Comparison of ENCODE assay signal across 17 cellular contexts in genomic region chr2:120587326-120587996, GRCh38.
DNase-seq lines count a peak whose midpoint lies in the region; ATAC-seq and TF ChIP-seq lines count a peak whose summit lies in the region.
"Had no signal": no experiment of that assay in that cellular context is flagged by ENCODE, and none has a peak within 500 bp of the region (broad histone marks: within the 10 kb centered on the region; RNA-seq: fewer than 3 reads in every experiment).

No MANE protein-coding gene starts in this region.

- no peak overlapping the region for H3K9ac ChIP-seq in iPS-15b (ENCODE audit: low read depth, low read length)

- H3K27ac ChIP-seq in adrenal gland = no peak overlapping the region
- H3K27ac ChIP-seq: C4-2B, epithelial cell of prostate, heart left ventricle, ovary, Peyer's patch, uterus had no signal

- H3K36me3 ChIP-seq in H7 (replicated peaks; ENCODE audit: control insufficient read depth, insufficient read depth, low read length) = no peaks in the 10 kb centered on the region
- H3K36me3 ChIP-seq in iPS-15b (ENCODE audit: control insufficient read depth, insufficient read depth, low read length) = no peaks in the 10 kb centered on the region
- no peaks in the 10 kb centered on the region for H3K36me3 ChIP-seq in adrenal gland (replicated peaks in 1 of 2)
- H3K36me3 ChIP-seq: heart left ventricle, ovary, Peyer's patch, uterus had no signal

- H3K27me3 ChIP-seq in H7 (ENCODE audit: control insufficient read depth, insufficient read depth, low read length) (peaks cover 26% of the 10 kb centered on the region), iPS-15b (ENCODE audit: control insufficient read depth, insufficient read depth, low read length) (peaks cover 44% of the 10 kb centered on the region), adrenal gland (peaks cover 19% of the 10 kb centered on the region)
- H3K27me3 ChIP-seq: ovary had no signal

- H3K4me1 Mint-ChIP-seq in progenitor cell of endocrine pancreas (ENCODE audit: low read depth) = peaks cover 7% of the 10 kb centered on the region
- H3K4me1 Mint-ChIP-seq in activated T-helper 2 cell treated with anti-CD3 and anti-CD28 coated beads, Interferon-gamma antibody, Interleukin-2, Interleukin-4, amounts not matched to agents 10 μg/mL and 5 μg/mL and 100 μg/mL, durations not matched to agents 14 hours and 24 hours and 36 hours (ENCODE audit: low read depth) = no peaks in the 10 kb centered on the region
- H3K4me1 Mint-ChIP-seq in stimulated activated effector memory CD8-positive, alpha-beta T cell treated with anti-CD3 and anti-CD28 coated beads, Interleukin-12 subunit alpha, Interleukin-12 subunit beta, amount 100 ng/mL, for 72 hours = peaks cover 5% of the 10 kb centered on the region

- peak; percentile 30 for TF ChIP-seq CTCF in progenitor cell of endocrine pancreas (IDR thresholded peaks at IDR 0.05; ENCODE audit: unreplicated experiment)
- no peak for TF ChIP-seq CTCF in adrenal gland (IDR thresholded peaks at IDR 0.05)

- peaks cover 67% of the 10 kb centered on the region for H3K27me3 Mint-ChIP-seq in progenitor cell of endocrine pancreas
- peaks cover 40% of the 10 kb centered on the region for H3K27me3 Mint-ChIP-seq in activated T-helper 2 cell treated with anti-CD3 and anti-CD28 coated beads, Interferon-gamma antibody, Interleukin-2, Interleukin-4, amounts not matched to agents 10 μg/mL and 5 μg/mL and 100 μg/mL, durations not matched to agents 14 hours and 24 hours and 36 hours (ENCODE audit: low read depth)

- TF ChIP-seq POLR2A in adrenal gland (IDR thresholded peaks at IDR 0.05) = no peak

- H3K4me3 ChIP-seq in H7 (ENCODE audit: insufficient read depth, low read depth, low read length) = peak overlapping the region; percentile 43
- peak overlapping the region; percentile 11 for H3K4me3 ChIP-seq in iPS-15b (ENCODE audit: low read depth, low read length)
- no peak overlapping the region for H3K4me3 ChIP-seq in adrenal gland
- H3K4me3 ChIP-seq: ovary, uterus had no signal

- H3K9me3 Mint-ChIP-seq in progenitor cell of endocrine pancreas (ENCODE audit: low read depth) = no peaks in the 10 kb centered on the region
- no peaks in the 10 kb centered on the region for H3K9me3 Mint-ChIP-seq in activated T-helper 2 cell treated with anti-CD3 and anti-CD28 coated beads, Interferon-gamma antibody, Interleukin-2, Interleukin-4, amounts not matched to agents 10 μg/mL and 5 μg/mL and 100 μg/mL, durations not matched to agents 14 hours and 24 hours and 36 hours
- H3K9me3 Mint-ChIP-seq in stimulated activated effector memory CD8-positive, alpha-beta T cell treated with anti-CD3 and anti-CD28 coated beads, Interleukin-12 subunit alpha, Interleukin-12 subunit beta, amount 100 ng/mL, for 72 hours = no peaks in the 10 kb centered on the region
- H3K9me3 Mint-ChIP-seq: activated naive CD4-positive, alpha-beta T cell treated with anti-CD3 and anti-CD28 coated beads, Interleukin-2, amount 10 ng/mL, durations not matched to agents 7 days and 5 days had no signal

- 26 to 54% (median 33%) methylated on average over 11 to 65 of the region's 65 CpGs for WGBS in adrenal gland, 4 donors

- intact Hi-C loops in adrenal gland (cut with DNase I) = no loop called here
- intact Hi-C loops in activated T-helper 2 cell treated with anti-CD3 and anti-CD28 coated beads, Interferon-gamma antibody, Interleukin-2, Interleukin-4, amounts not matched to agents 10 μg/mL and 5 μg/mL and 100 μg/mL, durations not matched to agents 14 hours and 24 hours and 36 hours (cut with micrococcal nuclease) = no loop called here

- no peak overlapping the region for H3K4me3 Mint-ChIP-seq in progenitor cell of endocrine pancreas (ENCODE audit: low read depth)
- H3K4me3 Mint-ChIP-seq in activated T-helper 2 cell treated with anti-CD3 and anti-CD28 coated beads, Interferon-gamma antibody, Interleukin-2, Interleukin-4, amounts not matched to agents 10 μg/mL and 5 μg/mL and 100 μg/mL, durations not matched to agents 14 hours and 24 hours and 36 hours (ENCODE audit: low read depth) = no peak overlapping the region
- no peak overlapping the region for H3K4me3 Mint-ChIP-seq in stimulated activated effector memory CD8-positive, alpha-beta T cell treated with anti-CD3 and anti-CD28 coated beads, Interleukin-12 subunit alpha, Interleukin-12 subunit beta, amount 100 ng/mL, for 72 hours
- H3K4me3 Mint-ChIP-seq: activated naive CD4-positive, alpha-beta T cell treated with anti-CD3 and anti-CD28 coated beads, Interleukin-2, amount 10 ng/mL, durations not matched to agents 7 days and 5 days had no signal

- H3K4me1 ChIP-seq in iPS-15b (ENCODE audit: control insufficient read depth, insufficient read depth, low read length) = peaks cover 5% of the 10 kb centered on the region
- no peaks in the 10 kb centered on the region for H3K4me1 ChIP-seq in adrenal gland (replicated peaks in 1 of 2)
- H3K4me1 ChIP-seq: Peyer's patch, uterus had no signal

- no peaks in the 10 kb centered on the region for H3K36me3 Mint-ChIP-seq in progenitor cell of endocrine pancreas (ENCODE audit: insufficient read depth)
- H3K36me3 Mint-ChIP-seq in activated T-helper 2 cell treated with anti-CD3 and anti-CD28 coated beads, Interferon-gamma antibody, Interleukin-2, Interleukin-4, amounts not matched to agents 10 μg/mL and 5 μg/mL and 100 μg/mL, durations not matched to agents 14 hours and 24 hours and 36 hours (ENCODE audit: low read depth) = no peaks in the 10 kb centered on the region
- H3K36me3 Mint-ChIP-seq in stimulated activated effector memory CD8-positive, alpha-beta T cell treated with anti-CD3 and anti-CD28 coated beads, Interleukin-12 subunit alpha, Interleukin-12 subunit beta, amount 100 ng/mL, for 72 hours = no peaks in the 10 kb centered on the region
- H3K36me3 Mint-ChIP-seq: activated naive CD4-positive, alpha-beta T cell treated with anti-CD3 and anti-CD28 coated beads, Interleukin-2, amount 10 ng/mL, durations not matched to agents 7 days and 5 days had no signal

- H3K27ac Mint-ChIP-seq in progenitor cell of endocrine pancreas = no peak overlapping the region
- no peak overlapping the region for H3K27ac Mint-ChIP-seq in activated T-helper 2 cell treated with anti-CD3 and anti-CD28 coated beads, Interferon-gamma antibody, Interleukin-2, Interleukin-4, amounts not matched to agents 10 μg/mL and 5 μg/mL and 100 μg/mL, durations not matched to agents 14 hours and 24 hours and 36 hours
- H3K27ac Mint-ChIP-seq in stimulated activated effector memory CD8-positive, alpha-beta T cell treated with anti-CD3 and anti-CD28 coated beads, Interleukin-12 subunit alpha, Interleukin-12 subunit beta, amount 100 ng/mL, for 72 hours = no peak overlapping the region

- DNase-seq in H7 (peak; percentile 96), cerebellum (ENCODE audit: low spot score) (peak; percentile 7), progenitor cell of endocrine pancreas (ENCODE audit: low spot score, unreplicated experiment) (no peak), adrenal gland (no peak), NCI-H1105 (lab: John Stamatoyannopoulos, UW) (no peak)
- no peak for DNase-seq in activated T-helper 2 cell treated with anti-CD3 and anti-CD28 coated beads, Interferon-gamma antibody, Interleukin-2, Interleukin-4, amounts not matched to agents 10 μg/mL and 5 μg/mL and 100 μg/mL, durations not matched to agents 14 hours and 24 hours and 36 hours (ENCODE audit: low spot score)
- no peak for DNase-seq in stimulated activated effector memory CD8-positive, alpha-beta T cell treated with anti-CD3 and anti-CD28 coated beads, Interleukin-12 subunit alpha, Interleukin-12 subunit beta, amount 100 ng/mL, for 72 hours (ENCODE audit: low spot score in 2 of 2)
- DNase-seq: activated naive CD4-positive, alpha-beta T cell treated with anti-CD3 and anti-CD28 coated beads, Interleukin-2, amount 10 ng/mL, durations not matched to agents 7 days and 5 days; NCI-H1436 treated with DMSO at 0.1 percent for 48 hours; NCI-H510A treated with DMSO at 0.1 percent for 48 hours; ovary; Peyer's patch; uterus had no signal

- no peaks in the 10 kb centered on the region for H3K9me3 ChIP-seq in iPS-15b (ENCODE audit: control insufficient read depth, insufficient read depth, low read length)
- no peaks in the 10 kb centered on the region for H3K9me3 ChIP-seq in adrenal gland (replicated peaks in 1 of 3)
- H3K9me3 ChIP-seq: ovary, Peyer's patch, uterus had no signal

- ATAC-seq in stimulated activated effector memory CD8-positive, alpha-beta T cell treated with anti-CD3 and anti-CD28 coated beads, Interleukin-12 subunit alpha, Interleukin-12 subunit beta, amount 100 ng/mL, for 72 hours = no peak

Comparison
In these comparisons a context has a peak if more than half of its experiments do, and no peak if none do; other contexts are left out.
1. DNase-seq: peak in H7 (single experiment) and cerebellum (single experiment); none in progenitor cell of endocrine pancreas (single experiment), adrenal gland (0 of 7), activated T-helper 2 cell treated with anti-CD3 and anti-CD28 coated beads, Interferon-gamma antibody, Interleukin-2, Interleukin-4, amounts not matched to agents 10 μg/mL and 5 μg/mL and 100 μg/mL, durations not matched to agents 14 hours and 24 hours and 36 hours (single experiment), NCI-H1105 (single experiment) and stimulated activated effector memory CD8-positive, alpha-beta T cell treated with anti-CD3 and anti-CD28 coated beads, Interleukin-12 subunit alpha, Interleukin-12 subunit beta, amount 100 ng/mL, for 72 hours (0 of 2).
2. H3K4me3 ChIP-seq: peak in H7 (single experiment) and iPS-15b (single experiment); none in adrenal gland (0 of 4).